In genomic region chr20:57246008-57246407, GRCh38 we compare ENCODE assay signal across 22 cellular contexts. TPM values are rescaled to one million over a fixed set of nuclear protein-coding genes. Genes with fewer than 3 reads are reported as not detected.
"Had no signal": no experiment of that assay in that cellular context is flagged by ENCODE, and none has a peak within 500 bp of the region (broad histone marks: within the 10 kb centered on the region; RNA-seq: fewer than 3 reads in every experiment).

No MANE protein-coding gene starts in this region.

- H3K4me1 ChIP-seq: testis, transverse colon had no signal

- H3K27ac Mint-ChIP-seq: naive B cell; neural progenitor cell; stimulated activated naive B cell treated with anti-CD40 and anti-IgM and Interleukin-4, amounts not matched to agents 10 μg/mL and 1 μg/mL and 100 μg/mL, for 72 hours; stimulated activated naive CD8-positive, alpha-beta T cell treated with anti-CD3 and anti-CD28 coated beads, Interleukin-15, amount 100 ng/mL, for 72 hours had no signal

- H2AFZ ChIP-seq: neural progenitor cell had no signal

- H3K9ac ChIP-seq: neural progenitor cell had no signal

- H3K4me3 ChIP-seq: coronary artery, dorsolateral prefrontal cortex, neural progenitor cell, ovary, right atrium auricular region, sigmoid colon, skin epidermis, testis, transverse colon had no signal

- H3K36me3 ChIP-seq: neural progenitor cell, ovary, right atrium auricular region, sigmoid colon, transverse colon had no signal

- H3K27me3 ChIP-seq: neural progenitor cell, ovary, right atrium auricular region, testis, transverse colon had no signal

- H3K27ac ChIP-seq: coronary artery, dorsolateral prefrontal cortex, neural progenitor cell, ovary, right atrium auricular region, sigmoid colon, skin epidermis, testis, transverse colon had no signal

- DNase-seq: dorsolateral prefrontal cortex; effector CD8-positive, alpha-beta T cell; foreskin melanocyte; head of caudate nucleus; hippocampal formation; mesendoderm; naive B cell; nucleus accumbens; ovary; sigmoid colon; stimulated activated CD4-positive, alpha-beta T cell treated with anti-CD3 and anti-CD28 coated beads, Interleukin-2, amount 100 ng/mL, for 24 hours; stimulated activated CD4-positive, alpha-beta T cell treated with anti-CD3 and anti-CD28 coated beads, Interleukin-4, amount 100 ng/mL, for 4 hours; stimulated activated naive B cell treated with anti-CD40 and anti-IgM and Interleukin-4, amounts not matched to agents 10 μg/mL and 1 μg/mL and 100 μg/mL, for 72 hours; stimulated activated naive CD8-positive, alpha-beta T cell treated with anti-CD3 and anti-CD28 coated beads, Interleukin-15, amount 100 ng/mL, for 72 hours; testis; transverse colon had no signal

- H3K9me3 Mint-ChIP-seq: stimulated activated naive CD8-positive, alpha-beta T cell treated with anti-CD3 and anti-CD28 coated beads, Interleukin-15, amount 100 ng/mL, for 72 hours had no signal

- H3K4me2 ChIP-seq: neural progenitor cell had no signal

- H3K9me3 ChIP-seq: ovary, right atrium auricular region, sigmoid colon, testis, transverse colon had no signal

- H3K4me3 Mint-ChIP-seq: naive B cell; neural progenitor cell; stimulated activated naive B cell treated with anti-CD40 and anti-IgM and Interleukin-4, amounts not matched to agents 10 μg/mL and 1 μg/mL and 100 μg/mL, for 72 hours; stimulated activated naive CD8-positive, alpha-beta T cell treated with anti-CD3 and anti-CD28 coated beads, Interleukin-15, amount 100 ng/mL, for 72 hours had no signal

RNA-seq across cellular contexts. Expression of gene BMP7, which starts 20.4 kb away (rescaled TPM):
- total RNA-seq: liver, lung microvascular endothelial cell had no signal
- polyA plus RNA-seq: liver had no signal
